ENCODE assay signal across 7 cellular contexts in genomic region chr19:3285647-3286176, GRCh38.
DNase-seq lines count a peak whose midpoint lies in the region.

No MANE protein-coding gene starts in this region.

- peak overlapping the region; percentile 30 for H3K9ac ChIP-seq in HUES6 (ENCODE audit: low read length)

- peak overlapping the region; percentile 63 for H3K4me3 ChIP-seq in HUES6 (ENCODE audit: low read depth, low read length)

- H3K27me3 ChIP-seq in HUES6 (ENCODE audit: control insufficient read depth, insufficient read depth, low read length) = peaks cover 13% of the 10 kb centered on the region; the same call in 1 of the 2 replicates

- DNase-seq in activated T-cell treated with anti-CD3 and anti-CD28 coated beads for 4 hours (peak; percentile 32), iPS DF 4.7 (ENCODE audit: extremely low read depth, low spot score) (peak; percentile 38), islet precursor cell (no peak), NCI-H2196 (lab: John Stamatoyannopoulos, UW; ENCODE audit: unreplicated experiment) (no peak), putamen (ENCODE audit: low spot score) (no peak)
- peak; percentile 38 for DNase-seq in stimulated activated CD8-positive, alpha-beta memory T cell treated with anti-CD3 and anti-CD28 coated beads, Interleukin-4, amount 100 ng/mL, for 24 hours (ENCODE audit: low read depth)

- H3K9me3 ChIP-seq in HUES6 (ENCODE audit: control insufficient read depth, insufficient read depth, low read depth, low read length) = no peaks in the 10 kb centered on the region

- H3K4me1 ChIP-seq in HUES6 (ENCODE audit: control insufficient read depth, insufficient read depth, low read length) = peaks cover 6% of the 10 kb centered on the region; the same call in 1 of the 2 replicates

- H3K27ac ChIP-seq in HUES6 (ENCODE audit: low read depth, low read length) = no peak overlapping the region

- H3K36me3 ChIP-seq in HUES6 (ENCODE audit: control insufficient read depth, insufficient read depth, low read length) = no peaks in the 10 kb centered on the region

Comparison
In these comparisons a context has a peak if more than half of its experiments do, and no peak if none do; other contexts are left out.
1. DNase-seq: peak in activated T-cell treated with anti-CD3 and anti-CD28 coated beads for 4 hours (single experiment), iPS DF 4.7 (single experiment) and stimulated activated CD8-positive, alpha-beta memory T cell treated with anti-CD3 and anti-CD28 coated beads, Interleukin-4, amount 100 ng/mL, for 24 hours (single experiment); none in islet precursor cell (single experiment), NCI-H2196 (single experiment) and putamen (single experiment).